8 cellular contexts compared by ENCODE assay signal in the genomic region with DNA sequence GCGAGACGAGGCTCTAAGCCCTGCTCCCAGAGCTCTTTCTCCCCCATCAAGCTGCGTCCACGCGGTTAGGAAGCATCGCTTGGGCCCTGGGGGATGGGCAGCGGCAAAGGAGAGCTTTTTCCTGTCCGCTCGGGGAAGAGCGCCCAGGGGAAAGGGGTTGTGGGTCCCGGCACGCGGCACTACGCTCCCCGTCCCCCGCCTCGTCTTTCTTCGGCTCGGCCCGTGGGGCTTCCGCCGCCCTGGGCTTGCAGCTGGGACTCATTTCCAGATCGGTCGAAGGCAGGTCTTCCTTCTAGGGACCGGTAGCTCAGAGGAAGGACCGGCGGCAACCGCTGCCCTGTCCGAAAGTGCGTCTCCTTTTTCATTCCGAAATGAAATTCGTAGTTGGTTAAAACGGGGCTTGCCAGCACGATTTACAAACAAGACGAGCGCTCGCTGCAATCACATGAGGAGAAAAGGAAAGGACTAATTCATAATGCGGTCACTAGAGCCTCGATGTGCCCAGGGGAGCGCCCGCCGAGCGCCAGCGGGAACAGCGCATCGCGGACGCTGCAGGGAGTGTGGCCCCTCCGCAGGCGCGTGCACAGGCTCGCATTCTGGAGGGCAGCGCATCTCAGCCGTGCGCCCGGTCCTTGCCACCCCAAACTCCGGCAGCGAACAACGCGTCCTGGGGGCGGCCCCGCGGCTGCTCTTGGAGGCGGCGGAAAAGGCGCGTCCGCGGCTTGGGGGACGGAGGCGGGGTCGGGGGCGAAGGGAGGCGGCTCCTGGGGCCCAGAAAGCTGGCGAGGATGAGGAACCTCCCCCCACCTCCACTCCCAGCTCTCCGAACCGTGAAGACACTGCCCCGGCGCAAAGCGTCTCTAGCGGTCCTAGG. TPM values are rescaled to one million over a fixed set of nuclear protein-coding genes. Genes with fewer than 3 reads are reported as not detected.
DNase-seq lines count a peak whose midpoint lies in the region; ATAC-seq and TF ChIP-seq lines count a peak whose summit lies in the region.

No MANE protein-coding gene starts in this region.

- peak overlapping the region; percentile 54 for H3K4me3 ChIP-seq in astrocyte of the spinal cord (ENCODE audit: low read depth, low read length)

- TF ChIP-seq CTCF in astrocyte of the spinal cord (IDR thresholded peaks at IDR 0.05; ENCODE audit: low read depth, low read length), result no peak

- peak; percentile 63 for ATAC-seq in GM21529 (IDR thresholded peaks at IDR 0.05; ENCODE audit: unreplicated experiment)

- DNase-seq in G401 (ENCODE audit: low spot score) (peak; percentile 76), KG1 (lab: John Stamatoyannopoulos, UW) (peak; percentile 48), T-helper 2 cell (peak; percentile 63 to 95 (median 73)), astrocyte of the spinal cord (ENCODE audit: low read depth, low spot score) (peak; percentile 18), kidney tubule cell (ENCODE audit: low spot score) (peak; percentile 18), RKO (ENCODE audit: low spot score) (no peak)
- peak; percentile 65 to 77 for DNase-seq in stimulated activated CD4-positive, alpha-beta T cell treated with anti-CD3 and anti-CD28 coated beads, Interleukin-2, amount 100 ng/mL, for 48 hours

- in situ Hi-C loops in G401 (cut with HindIII; ENCODE audit: low sequenced_read_pairs), result no loop called here
- in situ Hi-C loops in astrocyte of the spinal cord (cut with HindIII; ENCODE audit: low sequenced_read_pairs), result no loop called here

RNA-seq across cellular contexts. Expression of a gene that starts 3.6 kb away (rescaled TPM):
- 26.8 and 32.3 TPM in 2 replicates for total RNA-seq in G401 (2014; rRNA removed; shearing (Covaris generic))

RNA-seq across cellular contexts. Expression of a gene that starts 14.1 kb away (rescaled TPM):
- 55.2 and 56.8 TPM in 2 replicates for total RNA-seq in G401 (2014; rRNA removed; shearing (Covaris generic))

RNA-seq across cellular contexts. Expression of a gene that starts 16.1 kb away (rescaled TPM):
- total RNA-seq in G401 (2014; rRNA removed; shearing (Covaris generic)), result 79.0 and 89.2 TPM in 2 replicates

RNA-seq across cellular contexts. Expression of a gene that starts 55.4 kb away (rescaled TPM):
- 120 and 126 TPM in 2 replicates for total RNA-seq in G401 (2014; rRNA removed; shearing (Covaris generic))

RNA-seq across cellular contexts. Expression of a gene that starts 55.7 kb away (rescaled TPM):
- 6.9 and 8.1 TPM in 2 replicates for total RNA-seq in G401 (2014; rRNA removed; shearing (Covaris generic))
